16 cellular contexts compared by ENCODE assay signal in genomic region chr7:140675726-140676125, GRCh38. TPM values are rescaled to one million over a fixed set of nuclear protein-coding genes. Genes with fewer than 3 reads are reported as not detected.
DNase-seq lines count a peak whose midpoint lies in the region; ATAC-seq, FAIRE-seq and TF ChIP-seq lines count a peak whose summit lies in the region.
"Had no signal": no experiment of that assay in that cellular context is flagged by ENCODE, and none has a peak within 500 bp of the region (broad histone marks: within the 10 kb centered on the region; RNA-seq: fewer than 3 reads in every experiment).

No MANE protein-coding gene starts in this region.

- H3K4me2 ChIP-seq in OCI-LY3 (ENCODE audit: low read length) (peak overlapping the region; percentile 58), trophoblast cell (ENCODE audit: low read length) (no peak overlapping the region)

- H3K79me1 ChIP-seq in trophoblast cell (ENCODE audit: low read length) = peaks cover 6% of the 10 kb centered on the region

- H2AK5ac ChIP-seq in trophoblast cell (ENCODE audit: low read length) = no peak overlapping the region

- H3K4me3 ChIP-seq in OCI-LY3 (ENCODE audit: low read length) = peak overlapping the region; percentile 19
- no peak overlapping the region for H3K4me3 ChIP-seq in skeletal muscle tissue (ENCODE audit: low read length in 3 of 3)
- H3K4me3 ChIP-seq in trophoblast cell (ENCODE audit: low read depth, low read length) = no peak overlapping the region
- H3K4me3 ChIP-seq: psoas muscle had no signal

- H3K18ac ChIP-seq in trophoblast cell (ENCODE audit: low read length) = no peak overlapping the region

- no peak overlapping the region for H3K14ac ChIP-seq in trophoblast cell (ENCODE audit: low read length)

- CTCF ChIA-PET in CD4-positive, alpha-beta T cell (lab: Charles Lee) = no interaction called here
- CTCF ChIA-PET in activated CD8-positive, alpha-beta T cell treated with anti-CD3 and anti-CD28 coated beads for 36 hours (lab: Charles Lee) = interaction anchor here (1.0 to 1.5 kb wide), 6 partner anchors 10 to 339 kb away, joined by 3 to 6 read pairs (median 4); partner anchors contain the start of gene MRPS33

- H3K9ac ChIP-seq in OCI-LY3 (ENCODE audit: low read length) (peak overlapping the region; percentile 4; the same call in 1 of the 2 replicates), skeletal muscle tissue (ENCODE audit: low read depth in 1 of 3, low read length in 3 of 3) (no peak overlapping the region), trophoblast cell (ENCODE audit: low read length) (no peak overlapping the region)

- no peaks in the 10 kb centered on the region for H3K27me3 ChIP-seq in CD4-positive, alpha-beta T cell (ENCODE audit: control insufficient read depth, insufficient read depth, low read length)
- H3K27me3 ChIP-seq in OCI-LY3 (ENCODE audit: low read depth, low read length) (no peaks in the 10 kb centered on the region), skeletal muscle tissue (ENCODE audit: control insufficient read depth in 3 of 3, insufficient read depth in 3 of 3, low read length in 3 of 3) (no peaks in the 10 kb centered on the region), trophoblast cell (ENCODE audit: insufficient read depth, low read length) (no peaks in the 10 kb centered on the region)

- no peaks in the 10 kb centered on the region for H3K9me3 Mint-ChIP-seq in CD4-positive, alpha-beta T cell
- no peaks in the 10 kb centered on the region for H3K9me3 Mint-ChIP-seq in activated CD8-positive, alpha-beta T cell treated with anti-CD3 and anti-CD28 coated beads for 36 hours
- H3K9me3 Mint-ChIP-seq: stimulated activated naive CD8-positive, alpha-beta T cell treated with anti-CD3 and anti-CD28 coated beads, Interleukin-15, amount 100 ng/mL, for 72 hours had no signal

- no peak overlapping the region for H4K91ac ChIP-seq in trophoblast cell (ENCODE audit: low read depth, low read length)

- no peak overlapping the region for H3K27ac ChIP-seq in CD4-positive, alpha-beta T cell (ENCODE audit: low read depth, low read length)
- H3K27ac ChIP-seq in OCI-LY3 (ENCODE audit: low read length) (peak overlapping the region; percentile 45), epithelial cell of prostate (peak overlapping the region; percentile 60), skeletal muscle tissue (ENCODE audit: low read depth, low read length) (peak overlapping the region; percentile 2), trophoblast cell (ENCODE audit: low read depth, low read length) (no peak overlapping the region)
- H3K27ac ChIP-seq: psoas muscle had no signal

- H3K4me1 ChIP-seq in OCI-LY3 (ENCODE audit: low read length) (peaks cover 39% of the 10 kb centered on the region), skeletal muscle tissue (ENCODE audit: control insufficient read depth in 3 of 3, insufficient read depth in 3 of 3, low read length in 3 of 3) (peaks cover 19 to 33% (median 22%) of the 10 kb centered on the region in 3 donors), trophoblast cell (ENCODE audit: control insufficient read depth in 1 of 2, insufficient read depth in 2 of 2, low read length in 2 of 2) (peaks cover 2 to 5% of the 10 kb centered on the region in 2 experiments)

- peaks cover 53% of the 10 kb centered on the region for H3K36me3 Mint-ChIP-seq in CD4-positive, alpha-beta T cell (ENCODE audit: low read depth)
- H3K36me3 Mint-ChIP-seq in activated CD8-positive, alpha-beta T cell treated with anti-CD3 and anti-CD28 coated beads for 36 hours (ENCODE audit: low read depth) = peaks cover 29% of the 10 kb centered on the region

- H4K12ac ChIP-seq in trophoblast cell (ENCODE audit: low read depth, low read length) = no peak overlapping the region

- H3K36me3 ChIP-seq in OCI-LY3 (replicated peaks; ENCODE audit: low read depth, low read length) (peaks cover 11% of the 10 kb centered on the region), skeletal muscle tissue (ENCODE audit: control insufficient read depth in 3 of 3, insufficient read depth in 3 of 3, low read length in 3 of 3) (peaks cover 5 to 20% (median 10%) of the 10 kb centered on the region in 3 donors), trophoblast cell (ENCODE audit: control insufficient read depth in 1 of 2, insufficient read depth in 2 of 2, low read length in 2 of 2) (peaks cover 4 to 9% of the 10 kb centered on the region in 2 experiments)

- DNase-seq in CD4-positive, alpha-beta T cell = no peak
- DNase-seq in epithelial cell of prostate (ENCODE audit: low read depth, low spot score) = no peak
- no peak for DNase-seq in H54 (ENCODE audit: insufficient read length, low spot score)
- DNase-seq in activated CD8-positive, alpha-beta T cell treated with anti-CD3 and anti-CD28 coated beads for 36 hours = no peak
- DNase-seq in trophoblast cell = no peak
- no peak for DNase-seq in cardiac septum (ENCODE audit: low spot score)
- DNase-seq: activated CD4-positive, alpha-beta T cell treated with anti-CD3 and anti-CD28 coated beads, Interleukin-2, amount 50 U/mL, for 4 hours; activated T-cell treated with anti-CD3 and anti-CD28 coated beads, Interleukin-2, amount 50 U/mL, for 48 hours; NCI-H345; psoas muscle; stimulated activated naive CD8-positive, alpha-beta T cell treated with anti-CD3 and anti-CD28 coated beads, Interleukin-15, amount 100 ng/mL, for 72 hours; T1000 had no signal

- no peaks in the 10 kb centered on the region for H3K79me2 ChIP-seq in OCI-LY3 (ENCODE audit: low read length)
- H3K79me2 ChIP-seq in trophoblast cell (ENCODE audit: control insufficient read depth, insufficient read depth, low read length, poor library complexity) = peaks cover 4% of the 10 kb centered on the region

- H3K27ac Mint-ChIP-seq in CD4-positive, alpha-beta T cell = peak overlapping the region; percentile 90
- H3K27ac Mint-ChIP-seq in activated CD8-positive, alpha-beta T cell treated with anti-CD3 and anti-CD28 coated beads for 36 hours = no peak overlapping the region

- no peaks in the 10 kb centered on the region for H3K27me3 Mint-ChIP-seq in CD4-positive, alpha-beta T cell
- no peaks in the 10 kb centered on the region for H3K27me3 Mint-ChIP-seq in activated CD8-positive, alpha-beta T cell treated with anti-CD3 and anti-CD28 coated beads for 36 hours
- H3K27me3 Mint-ChIP-seq: stimulated activated naive CD8-positive, alpha-beta T cell treated with anti-CD3 and anti-CD28 coated beads, Interleukin-15, amount 100 ng/mL, for 72 hours had no signal

- no peak for TF ChIP-seq POLR2A in H54 (IDR thresholded peaks at IDR 0.05; ENCODE audit: low read depth, low read length)

- H2BK12ac ChIP-seq in trophoblast cell (ENCODE audit: low read length) = no peak overlapping the region

- POLR2A ChIA-PET in CD4-positive, alpha-beta T cell (lab: Charles Lee) = interaction anchor here (1.2 kb wide), 1 partner anchor 21 kb away, joined by 4 read pairs; the partner anchor contains the start of gene NDUFB2
- POLR2A ChIA-PET in activated CD8-positive, alpha-beta T cell treated with anti-CD3 and anti-CD28 coated beads for 36 hours (lab: Charles Lee) = interaction anchor here (1.1 to 3.6 kb wide), 2 partner anchors 10 to 21 kb away, joined by 3 to 14 read pairs; partner anchors contain the start of gene NDUFB2

- H3K4me3 Mint-ChIP-seq in CD4-positive, alpha-beta T cell = peak overlapping the region; percentile 60
- H3K4me3 Mint-ChIP-seq in activated CD8-positive, alpha-beta T cell treated with anti-CD3 and anti-CD28 coated beads for 36 hours = no peak overlapping the region

- no peak for ATAC-seq in CD4-positive, alpha-beta T cell (ENCODE audit: poor library complexity)
- no peak for ATAC-seq in activated CD8-positive, alpha-beta T cell treated with anti-CD3 and anti-CD28 coated beads for 36 hours
- ATAC-seq: stimulated activated naive CD8-positive, alpha-beta T cell treated with anti-CD3 and anti-CD28 coated beads, Interleukin-15, amount 100 ng/mL, for 72 hours had no signal

- no peak overlapping the region for H2BK120ac ChIP-seq in trophoblast cell (ENCODE audit: insufficient read depth, low read length, poor library complexity)

- H3K9me3 ChIP-seq in CD4-positive, alpha-beta T cell (ENCODE audit: control insufficient read depth, low read length) = no peaks in the 10 kb centered on the region
- H3K9me3 ChIP-seq in OCI-LY3 (ENCODE audit: insufficient read depth, low read length) = no peaks in the 10 kb centered on the region
- H3K9me3 ChIP-seq in skeletal muscle tissue (ENCODE audit: control insufficient read depth in 3 of 3, low read length in 3 of 3) = no peaks in the 10 kb centered on the region
- H3K9me3 ChIP-seq in trophoblast cell (ENCODE audit: insufficient read depth, low read depth, low read length) = no peaks in the 10 kb centered on the region
- H3K9me3 ChIP-seq: psoas muscle had no signal

- no peak for TF ChIP-seq CTCF in CD4-positive, alpha-beta T cell (IDR thresholded peaks at IDR 0.05)
- no peak for TF ChIP-seq CTCF in OCI-LY3 (IDR thresholded peaks at IDR 0.05; ENCODE audit: low read depth, low read length)
- no peak for TF ChIP-seq CTCF in activated CD8-positive, alpha-beta T cell treated with anti-CD3 and anti-CD28 coated beads for 36 hours (IDR thresholded peaks at IDR 0.05)

- H2AFZ ChIP-seq in OCI-LY3 (ENCODE audit: low read depth, low read length) = no peak overlapping the region
- H2AFZ ChIP-seq in trophoblast cell (ENCODE audit: insufficient read depth, low read length, poor library complexity) = no peak overlapping the region

- H3K4me1 Mint-ChIP-seq in CD4-positive, alpha-beta T cell (ENCODE audit: low read depth) = peaks cover 32% of the 10 kb centered on the region
- peaks cover 35% of the 10 kb centered on the region for H3K4me1 Mint-ChIP-seq in activated CD8-positive, alpha-beta T cell treated with anti-CD3 and anti-CD28 coated beads for 36 hours (ENCODE audit: low read depth)

- H3K4ac ChIP-seq in trophoblast cell (ENCODE audit: low read depth, low read length) = no peak overlapping the region

- H4K20me1 ChIP-seq in OCI-LY3 (ENCODE audit: insufficient read depth, low read length) = no peaks in the 10 kb centered on the region

- no peak overlapping the region for H3K23ac ChIP-seq in trophoblast cell (ENCODE audit: low read length)

- FAIRE-seq in H54 (lab: Jason Lieb, UNC) = no peak
- FAIRE-seq: endometrium had no signal

- H2BK5ac ChIP-seq in trophoblast cell (ENCODE audit: low read depth, low read length, poor library complexity) = no peak overlapping the region

- no CpG with 5 or more reads among the region's 4 CpGs for WGBS in trophoblast cell (ENCODE audit: extremely low coverage, insufficient coverage, insufficient read length)

- intact Hi-C loops in CD4-positive, alpha-beta T cell (cut with DNase I, micrococcal nuclease) = no loop called here
- intact Hi-C loops in activated CD8-positive, alpha-beta T cell treated with anti-CD3 and anti-CD28 coated beads for 36 hours (cut with micrococcal nuclease) = no loop called here
- intact Hi-C loops in cardiac septum (cut with DNase I) = loop anchor here (10.0 kb wide), 1 partner anchor 99 kb away; no protein-coding TSS in a partner anchor

- no peak overlapping the region for H4K8ac ChIP-seq in trophoblast cell (ENCODE audit: low read depth, low read length)

RNA-seq across cellular contexts. Expression of gene ADCK2, which starts 3.0 kb away (rescaled TPM):
- 10 to 100 TPM; 14.8 to 15.7 TPM for total RNA-seq in CD4-positive, alpha-beta T cell
- total RNA-seq in skeletal muscle tissue (15.1 TPM), cardiac septum (9.3 TPM)
- 10 to 100 TPM; 20.0 to 21.5 TPM for total RNA-seq in activated CD8-positive, alpha-beta T cell treated with anti-CD3 and anti-CD28 coated beads for 36 hours
- 23.9 and 24.8 TPM in 2 replicates for polyA plus RNA-seq in trophoblast cell (2013)

RNA-seq across cellular contexts. Expression of gene NDUFB2, which starts 20.8 kb away (rescaled TPM):
- 10 to 100 TPM; 73.7 to 84.4 TPM for total RNA-seq in CD4-positive, alpha-beta T cell
- total RNA-seq in skeletal muscle tissue = 38.1 TPM
- total RNA-seq in activated CD8-positive, alpha-beta T cell treated with anti-CD3 and anti-CD28 coated beads for 36 hours = 100 to 1,000 TPM; 159 to 177 TPM
- 401 and 443 TPM in 2 replicates for polyA plus RNA-seq in trophoblast cell (2013)
- total RNA-seq in cardiac septum = 505 TPM

RNA-seq across cellular contexts. Expression of gene DENND2A, which starts 35.1 kb away (rescaled TPM):
- not detected for total RNA-seq in CD4-positive, alpha-beta T cell
- 32.4 TPM for total RNA-seq in skeletal muscle tissue
- not detected for total RNA-seq in activated CD8-positive, alpha-beta T cell treated with anti-CD3 and anti-CD28 coated beads for 36 hours
- polyA plus RNA-seq in trophoblast cell (2013) = 16.2 and 17.5 TPM in 2 replicates
- 7.2 TPM for total RNA-seq in cardiac septum
- total RNA-seq: Calu3 had no signal

Comparison
In these comparisons a context has a peak if more than half of its experiments do, and no peak if none do; other contexts are left out.
1. H3K27ac ChIP-seq: peak in OCI-LY3 (single experiment), epithelial cell of prostate (single experiment) and skeletal muscle tissue (single experiment); none in CD4-positive, alpha-beta T cell (single experiment) and trophoblast cell (single experiment).